Comparison of ENCODE assay signal across 9 cellular contexts in genomic region chr12:3313655-3314305, GRCh38.
DNase-seq lines count a peak whose midpoint lies in the region; ATAC-seq lines count a peak whose summit lies in the region.
"Had no signal": no experiment of that assay in that cellular context is flagged by ENCODE, and none has a peak within 500 bp of the region (broad histone marks: within the 10 kb centered on the region; RNA-seq: fewer than 3 reads in every experiment).

No MANE protein-coding gene starts in this region.

- H3K9me3 Mint-ChIP-seq in activated naive CD4-positive, alpha-beta T cell treated with anti-CD3 and anti-CD28 coated beads, Interleukin-2, amount 10 ng/mL, durations not matched to agents 7 days and 5 days, result no peaks in the 10 kb centered on the region
- no peaks in the 10 kb centered on the region for H3K9me3 Mint-ChIP-seq in activated CD8-positive, alpha-beta T cell treated with anti-CD3 and anti-CD28 coated beads, Interleukin-2, amount 10 ng/mL, durations not matched to agents 7 days and 5 days (ENCODE audit: insufficient read depth)
- H3K9me3 Mint-ChIP-seq: activated naive CD4-positive, alpha-beta T cell treated with anti-CD3 and anti-CD28 coated beads, Interleukin-2, amount 50 U/mL, for 24 hours had no signal

- ATAC-seq in activated CD8-positive, alpha-beta T cell treated with anti-CD3 and anti-CD28 coated beads, Interleukin-2, amount 10 ng/mL, durations not matched to agents 7 days and 5 days, result peak; percentile 85
- no peak for ATAC-seq in HG03108 (IDR thresholded peaks at IDR 0.05; ENCODE audit: unreplicated experiment)

- no peak overlapping the region for H3K4me3 Mint-ChIP-seq in activated naive CD4-positive, alpha-beta T cell treated with anti-CD3 and anti-CD28 coated beads, Interleukin-2, amount 10 ng/mL, durations not matched to agents 7 days and 5 days
- H3K4me3 Mint-ChIP-seq in activated CD8-positive, alpha-beta T cell treated with anti-CD3 and anti-CD28 coated beads, Interleukin-2, amount 10 ng/mL, durations not matched to agents 7 days and 5 days, result no peak overlapping the region
- H3K4me3 Mint-ChIP-seq: activated naive CD4-positive, alpha-beta T cell treated with anti-CD3 and anti-CD28 coated beads, Interleukin-2, amount 50 U/mL, for 24 hours had no signal

- POLR2A ChIA-PET in activated CD8-positive, alpha-beta T cell treated with anti-CD3 and anti-CD28 coated beads, Interleukin-2, amount 10 ng/mL, durations not matched to agents 7 days and 5 days (lab: Charles Lee), result interaction anchor here (0.5 kb wide), 1 partner anchor 32 kb away, joined by 3 read pairs; no protein-coding TSS in a partner anchor

- peaks cover 8% of the 10 kb centered on the region for H3K27me3 Mint-ChIP-seq in activated naive CD4-positive, alpha-beta T cell treated with anti-CD3 and anti-CD28 coated beads, Interleukin-2, amount 10 ng/mL, durations not matched to agents 7 days and 5 days
- peaks cover under 1% of the 10 kb centered on the region for H3K27me3 Mint-ChIP-seq in activated CD8-positive, alpha-beta T cell treated with anti-CD3 and anti-CD28 coated beads, Interleukin-2, amount 10 ng/mL, durations not matched to agents 7 days and 5 days (ENCODE audit: low read depth)

- H3K36me3 Mint-ChIP-seq in activated naive CD4-positive, alpha-beta T cell treated with anti-CD3 and anti-CD28 coated beads, Interleukin-2, amount 10 ng/mL, durations not matched to agents 7 days and 5 days, result no peaks in the 10 kb centered on the region
- no peaks in the 10 kb centered on the region for H3K36me3 Mint-ChIP-seq in activated CD8-positive, alpha-beta T cell treated with anti-CD3 and anti-CD28 coated beads, Interleukin-2, amount 10 ng/mL, durations not matched to agents 7 days and 5 days (ENCODE audit: low read depth)
- H3K36me3 Mint-ChIP-seq: activated naive CD4-positive, alpha-beta T cell treated with anti-CD3 and anti-CD28 coated beads, Interleukin-2, amount 50 U/mL, for 24 hours had no signal

- H3K27ac Mint-ChIP-seq in activated naive CD4-positive, alpha-beta T cell treated with anti-CD3 and anti-CD28 coated beads, Interleukin-2, amount 10 ng/mL, durations not matched to agents 7 days and 5 days, result no peak overlapping the region
- no peak overlapping the region for H3K27ac Mint-ChIP-seq in activated CD8-positive, alpha-beta T cell treated with anti-CD3 and anti-CD28 coated beads, Interleukin-2, amount 10 ng/mL, durations not matched to agents 7 days and 5 days
- H3K27ac Mint-ChIP-seq: activated naive CD4-positive, alpha-beta T cell treated with anti-CD3 and anti-CD28 coated beads, Interleukin-2, amount 50 U/mL, for 24 hours had no signal

- peak; percentile 45 for DNase-seq in activated naive CD4-positive, alpha-beta T cell treated with anti-CD3 and anti-CD28 coated beads, Interleukin-2, amount 10 ng/mL, durations not matched to agents 7 days and 5 days
- no peak for DNase-seq in activated naive CD4-positive, alpha-beta T cell treated with Interleukin-2 at 50 U/mL for 16 hours
- DNase-seq in LoVo (ENCODE audit: low spot score) (peak; percentile 16), iPS-NIHi7 (ENCODE audit: extremely low spot score) (peak; percentile 71), NCI-H226 (no peak), OCI-M2 (lab: John Stamatoyannopoulos, UW; ENCODE audit: unreplicated experiment) (no peak)
- DNase-seq in activated CD8-positive, alpha-beta T cell treated with anti-CD3 and anti-CD28 coated beads, Interleukin-2, amount 10 ng/mL, durations not matched to agents 7 days and 5 days, result peak; percentile 28

- H3K4me1 Mint-ChIP-seq in activated naive CD4-positive, alpha-beta T cell treated with anti-CD3 and anti-CD28 coated beads, Interleukin-2, amount 10 ng/mL, durations not matched to agents 7 days and 5 days, result no peaks in the 10 kb centered on the region
- no peaks in the 10 kb centered on the region for H3K4me1 Mint-ChIP-seq in activated CD8-positive, alpha-beta T cell treated with anti-CD3 and anti-CD28 coated beads, Interleukin-2, amount 10 ng/mL, durations not matched to agents 7 days and 5 days (ENCODE audit: low read depth)
- H3K4me1 Mint-ChIP-seq: activated naive CD4-positive, alpha-beta T cell treated with anti-CD3 and anti-CD28 coated beads, Interleukin-2, amount 50 U/mL, for 24 hours had no signal

- CTCF ChIA-PET in activated naive CD4-positive, alpha-beta T cell treated with anti-CD3 and anti-CD28 coated beads, Interleukin-2, amount 10 ng/mL, durations not matched to agents 7 days and 5 days (lab: Charles Lee), result interaction anchor here (1.1 to 6.6 kb wide), 6 partner anchors 14 to 490 kb away, joined by 3 to 50 read pairs (median 4); no protein-coding TSS in a partner anchor
- CTCF ChIA-PET in activated CD8-positive, alpha-beta T cell treated with anti-CD3 and anti-CD28 coated beads, Interleukin-2, amount 10 ng/mL, durations not matched to agents 7 days and 5 days (lab: Charles Lee), result interaction anchor here (0.9 to 5.2 kb wide), 8 partner anchors 13 to 495 kb away, joined by 3 to 59 read pairs (median 4); no protein-coding TSS in a partner anchor

Comparison
In these comparisons a context has a peak if more than half of its experiments do, and no peak if none do; other contexts are left out.
1. DNase-seq: peak in activated naive CD4-positive, alpha-beta T cell treated with anti-CD3 and anti-CD28 coated beads, Interleukin-2, amount 10 ng/mL, durations not matched to agents 7 days and 5 days (single experiment), LoVo (single experiment), activated CD8-positive, alpha-beta T cell treated with anti-CD3 and anti-CD28 coated beads, Interleukin-2, amount 10 ng/mL, durations not matched to agents 7 days and 5 days (single experiment) and iPS-NIHi7 (single experiment); none in activated naive CD4-positive, alpha-beta T cell treated with Interleukin-2 at 50 U/mL for 16 hours (single experiment), NCI-H226 (single experiment) and OCI-M2 (single experiment).